ENCODE assay signal across 22 cellular contexts in the genomic region with DNA sequence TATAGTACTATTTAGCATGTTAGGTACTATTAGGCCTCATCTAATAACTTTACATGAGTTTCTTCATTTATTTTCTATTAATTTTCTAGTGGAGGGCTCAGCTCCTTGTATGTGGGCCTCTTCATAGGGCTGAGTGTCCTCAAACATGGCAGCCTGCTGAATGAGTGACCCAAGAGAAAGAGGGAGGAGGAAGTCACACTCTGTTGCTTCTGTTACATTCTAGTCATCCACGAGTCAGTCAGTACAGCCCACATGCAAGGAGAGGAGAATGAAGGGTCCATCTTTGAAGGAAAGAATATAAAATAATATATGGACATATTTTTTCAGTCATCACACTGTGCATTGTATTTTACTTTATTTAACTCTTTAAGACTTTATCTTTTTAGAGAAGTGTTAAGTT.
DNase-seq lines count a peak whose midpoint lies in the region; ATAC-seq, FAIRE-seq and TF ChIP-seq lines count a peak whose summit lies in the region.
"Had no signal": no experiment of that assay in that cellular context is flagged by ENCODE, and none has a peak within 500 bp of the region (broad histone marks: within the 10 kb centered on the region; RNA-seq: fewer than 3 reads in every experiment).

No MANE protein-coding gene starts in this region.

- H3K36me3 ChIP-seq in GM23248 (ENCODE audit: low read depth): no peaks in the 10 kb centered on the region
- no peaks in the 10 kb centered on the region for H3K36me3 ChIP-seq in tibial artery
- H3K36me3 ChIP-seq: SJCRH30 had no signal

- intact Hi-C loops in tibial artery (cut with DNase I; ENCODE audit: low total_unique reads): no loop called here

- CTCF ChIA-PET in activated CD4-positive, alpha-beta T cell treated with anti-CD3 and anti-CD28 coated beads, Interleukin-2, amount 10 ng/mL, durations not matched to agents 7 days and 5 days (lab: Charles Lee): no interaction called here

- H3K9me3 ChIP-seq in GM23248 (ENCODE audit: low read depth) (no peaks in the 10 kb centered on the region), tibial artery (no peaks in the 10 kb centered on the region)
- H3K9me3 ChIP-seq: SJCRH30 had no signal

- H3K4me3 Mint-ChIP-seq in activated CD4-positive, alpha-beta T cell treated with anti-CD3 and anti-CD28 coated beads, Interleukin-2, amount 10 ng/mL, durations not matched to agents 7 days and 5 days: no peak overlapping the region

- peak overlapping the region; percentile 77; the same call in 1 of the 2 replicates for H3K27ac ChIP-seq in GM23248
- H3K27ac ChIP-seq in tibial artery: no peak overlapping the region
- H3K27ac ChIP-seq: HL-60, SJCRH30 had no signal

- no peak overlapping the region for H2AFZ ChIP-seq in GM23248

- peaks cover 31% of the 10 kb centered on the region for H3K4me1 ChIP-seq in GM23248 (ENCODE audit: insufficient read depth)
- peaks cover 0 to 19% (median 4%) of the 10 kb centered on the region in 4 donors for H3K4me1 ChIP-seq in tibial artery
- H3K4me1 ChIP-seq: SJCRH30 had no signal

- peaks cover 24% of the 10 kb centered on the region for H3F3A ChIP-seq in GM23248 (ENCODE audit: insufficient read depth)

- 91 to 93% methylated on average over 1 of the region's 1 CpG for WGBS in GM23248 (ENCODE audit: low coverage in 1 of 2, low lambda C conversion rate in 2 of 2, missing lambda C conversion rate in 2 of 2), 2 experiments

- no peak overlapping the region for H3K27ac Mint-ChIP-seq in activated CD4-positive, alpha-beta T cell treated with anti-CD3 and anti-CD28 coated beads, Interleukin-2, amount 10 ng/mL, durations not matched to agents 7 days and 5 days

- no peaks in the 10 kb centered on the region for H3K36me3 Mint-ChIP-seq in activated CD4-positive, alpha-beta T cell treated with anti-CD3 and anti-CD28 coated beads, Interleukin-2, amount 10 ng/mL, durations not matched to agents 7 days and 5 days (ENCODE audit: low read depth)

- no peak for ATAC-seq in GM21381 (IDR thresholded peaks at IDR 0.05; ENCODE audit: unreplicated experiment)
- ATAC-seq: PC-3 had no signal

- H3K4me3 ChIP-seq in GM23248 (no peak overlapping the region), tibial artery (no peak overlapping the region)
- H3K4me3 ChIP-seq: SJCRH30 had no signal

- peak; percentile 82 for FAIRE-seq in RCC 7860 (lab: Jason Lieb, UNC)

- POLR2A ChIA-PET in activated CD4-positive, alpha-beta T cell treated with anti-CD3 and anti-CD28 coated beads, Interleukin-2, amount 10 ng/mL, durations not matched to agents 7 days and 5 days (lab: Charles Lee): no interaction called here

- no peak for TF ChIP-seq CTCF in tibial artery (IDR thresholded peaks at IDR 0.05)

- peak; percentile 46 for DNase-seq in GM23248
- peak; percentile 75 for DNase-seq in RCC 7860 (ENCODE audit: low spot score)
- DNase-seq in kidney glomerular epithelial cell (lab: John Stamatoyannopoulos, UW): peak; percentile 33
- DNase-seq in A172 (ENCODE audit: low spot score): no peak
- DNase-seq in tibial artery: no peak
- no peak for DNase-seq in activated CD4-positive, alpha-beta T cell treated with anti-CD3 and anti-CD28 coated beads, Interleukin-2, amount 10 ng/mL, durations not matched to agents 7 days and 5 days
- DNase-seq: DMS153; DND-41; GOT3; HCEC 1CT; MV-4-11; NCI-H1105; NCI-H1436 treated with DMSO at 0.1 percent for 48 hours; NCI-H187 treated with DMSO at 0.1 percent for 48 hours; NCI-H446 treated with DMSO at 0.1 percent for 48 hours; NCI-H526; NCI-H82; NK-92 treated with Interleukin-12 subunit alpha and Interleukin-12 subunit beta, amount 100 ng/mL, for 24 hours; PC-3; SJCRH30 had no signal

- no peak overlapping the region for H3K9ac ChIP-seq in GM23248

- H3K9me2 ChIP-seq in GM23248 (ENCODE audit: insufficient read depth): no peaks in the 10 kb centered on the region

- no peaks in the 10 kb centered on the region for H3K4me1 Mint-ChIP-seq in activated CD4-positive, alpha-beta T cell treated with anti-CD3 and anti-CD28 coated beads, Interleukin-2, amount 10 ng/mL, durations not matched to agents 7 days and 5 days

- H3K79me2 ChIP-seq in GM23248 (ENCODE audit: insufficient read depth): no peaks in the 10 kb centered on the region

- no peaks in the 10 kb centered on the region for H4K20me1 ChIP-seq in GM23248 (ENCODE audit: insufficient read depth)

- no peak overlapping the region for H3K4me2 ChIP-seq in GM23248 (ENCODE audit: unreplicated experiment)

- H3K27me3 ChIP-seq in GM23248 (replicated peaks; ENCODE audit: insufficient read depth): no peaks in the 10 kb centered on the region
- H3K27me3 ChIP-seq in tibial artery: no peaks in the 10 kb centered on the region
- H3K27me3 ChIP-seq: SJCRH30 had no signal

- H3K9me3 Mint-ChIP-seq in activated CD4-positive, alpha-beta T cell treated with anti-CD3 and anti-CD28 coated beads, Interleukin-2, amount 10 ng/mL, durations not matched to agents 7 days and 5 days: no peaks in the 10 kb centered on the region

- in situ Hi-C loops in GM23248 (cut with MboI): no loop called here

- H3K27me3 Mint-ChIP-seq in activated CD4-positive, alpha-beta T cell treated with anti-CD3 and anti-CD28 coated beads, Interleukin-2, amount 10 ng/mL, durations not matched to agents 7 days and 5 days: no peaks in the 10 kb centered on the region

Comparison
In these comparisons a context has a peak if more than half of its experiments do, and no peak if none do; other contexts are left out.
1. DNase-seq: peak in GM23248 (single experiment), RCC 7860 (single experiment) and kidney glomerular epithelial cell (single experiment); none in A172 (single experiment), tibial artery (0 of 2) and activated CD4-positive, alpha-beta T cell treated with anti-CD3 and anti-CD28 coated beads, Interleukin-2, amount 10 ng/mL, durations not matched to agents 7 days and 5 days (single experiment).